21 cellular contexts compared by ENCODE assay signal in the genomic region with DNA sequence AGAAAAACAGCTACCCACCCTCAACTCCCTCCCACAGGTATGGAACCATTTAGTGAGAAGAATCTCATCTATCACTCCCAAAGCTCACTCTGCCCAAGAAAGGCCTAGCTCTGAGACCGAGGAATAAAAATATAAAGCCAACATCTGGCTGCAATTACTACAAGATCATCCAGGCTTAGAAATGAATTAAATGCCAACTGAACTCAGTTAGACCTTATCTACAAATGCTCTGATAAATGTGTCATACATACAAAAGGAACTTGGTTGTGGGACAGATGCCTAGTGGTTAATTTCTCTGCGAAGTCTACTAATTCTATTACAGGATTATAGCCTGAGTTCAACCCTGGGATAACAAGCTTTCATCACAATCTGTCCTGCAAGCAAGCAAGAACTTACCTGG. TPM values are rescaled to one million over a fixed set of nuclear protein-coding genes. Genes with fewer than 3 reads are reported as not detected.
DNase-seq lines count a peak whose midpoint lies in the region; ATAC-seq and TF ChIP-seq lines count a peak whose summit lies in the region.
"Had no signal": no experiment of that assay in that cellular context is flagged by ENCODE, and none has a peak within 500 bp of the region (broad histone marks: within the 10 kb centered on the region; RNA-seq: fewer than 3 reads in every experiment).

No MANE protein-coding gene starts in this region.

- H3K27ac ChIP-seq in CD4-positive, alpha-beta memory T cell (ENCODE audit: low read depth, low read length) = no peak overlapping the region
- H3K27ac ChIP-seq: PC-9, SJCRH30 had no signal

- in situ Hi-C loops in HAP-1 (cut with MboI; ENCODE audit: low sequenced_read_pairs) = no loop called here

- H3K4me3 Mint-ChIP-seq in CD4-positive, alpha-beta memory T cell = no peak overlapping the region
- H3K4me3 Mint-ChIP-seq in HFFc6 = no peak overlapping the region
- H3K4me3 Mint-ChIP-seq in dendritic cell treated with granulocyte-macrophage colony-stimulating factor and Interleukin-4, amounts not matched to agents 40 ng/mL and 50 ng/mL, for 4 days = no peak overlapping the region
- no peak overlapping the region for H3K4me3 Mint-ChIP-seq in naive thymus-derived CD8-positive, alpha-beta T cell
- H3K4me3 Mint-ChIP-seq: central memory CD8-positive, alpha-beta T cell; natural killer cell; T-helper 2 cell treated with Interferon-gamma antibody and Interleukin-4, amounts not matched to agents 5 μg/mL and 100 μg/mL, for 36 hours had no signal

- peaks cover 47% of the 10 kb centered on the region for H3K4me1 ChIP-seq in CD4-positive, alpha-beta memory T cell (ENCODE audit: insufficient read depth, low read length)
- H3K4me1 ChIP-seq in HAP-1 = no peaks in the 10 kb centered on the region; the same call in 1 of the 2 replicates

- no peaks in the 10 kb centered on the region for H3K27me3 Mint-ChIP-seq in CD4-positive, alpha-beta memory T cell
- H3K27me3 Mint-ChIP-seq in HFFc6 (ENCODE audit: insufficient read depth) = no peaks in the 10 kb centered on the region; the same call in 1 of the 2 replicates
- H3K27me3 Mint-ChIP-seq in dendritic cell treated with granulocyte-macrophage colony-stimulating factor and Interleukin-4, amounts not matched to agents 40 ng/mL and 50 ng/mL, for 4 days = no peaks in the 10 kb centered on the region
- H3K27me3 Mint-ChIP-seq in naive thymus-derived CD8-positive, alpha-beta T cell = no peaks in the 10 kb centered on the region
- H3K27me3 Mint-ChIP-seq: central memory CD8-positive, alpha-beta T cell had no signal

- no peak for ATAC-seq in naive thymus-derived CD8-positive, alpha-beta T cell
- no peak for ATAC-seq in GM19324 (IDR thresholded peaks at IDR 0.05; ENCODE audit: low FRiP score, unreplicated experiment)
- ATAC-seq: heart right ventricle, natural killer cell, upper lobe of right lung had no signal

- H3K27me3 ChIP-seq in CD4-positive, alpha-beta memory T cell (ENCODE audit: insufficient read depth, low read length) = no peaks in the 10 kb centered on the region
- H3K27me3 ChIP-seq in HAP-1 (ENCODE audit: low read depth) = no peaks in the 10 kb centered on the region
- H3K27me3 ChIP-seq: heart right ventricle, SJCRH30, stomach, upper lobe of right lung had no signal

- H3K4me3 ChIP-seq in CD4-positive, alpha-beta memory T cell (ENCODE audit: low read length in 2 of 2) = no peak overlapping the region
- H3K4me3 ChIP-seq in HAP-1 = no peak overlapping the region
- H3K4me3 ChIP-seq: heart right ventricle, PC-9, SJCRH30, stomach, upper lobe of right lung had no signal

- H3K36me3 Mint-ChIP-seq in CD4-positive, alpha-beta memory T cell = peaks cover 16 to 57% of the 10 kb centered on the region in 2 donors
- peaks cover 11% of the 10 kb centered on the region for H3K36me3 Mint-ChIP-seq in HFFc6 (ENCODE audit: low read depth)
- peaks cover 73% of the 10 kb centered on the region for H3K36me3 Mint-ChIP-seq in dendritic cell treated with granulocyte-macrophage colony-stimulating factor and Interleukin-4, amounts not matched to agents 40 ng/mL and 50 ng/mL, for 4 days (ENCODE audit: low read depth)
- H3K36me3 Mint-ChIP-seq in naive thymus-derived CD8-positive, alpha-beta T cell = peaks cover 0 to 40% (median 3%) of the 10 kb centered on the region in 3 donors

- intact Hi-C loops in CD4-positive, alpha-beta memory T cell (cut with micrococcal nuclease) = no loop called here
- intact Hi-C loops in dendritic cell treated with granulocyte-macrophage colony-stimulating factor and Interleukin-4, amounts not matched to agents 40 ng/mL and 50 ng/mL, for 4 days (cut with micrococcal nuclease) = no loop called here

- POLR2A ChIA-PET in CD4-positive, alpha-beta memory T cell (lab: Charles Lee; ENCODE audit: partially characterized antibody) = no interaction called here
- POLR2A ChIA-PET in naive thymus-derived CD8-positive, alpha-beta T cell (lab: Charles Lee) = interaction anchor here (0.6 to 2.1 kb wide), 2 partner anchors 17 to 24 kb away, joined by 4 to 7 read pairs; a partner anchor contains a TSS

- H3K4me1 Mint-ChIP-seq in CD4-positive, alpha-beta memory T cell = peaks cover 22 to 57% (median 42%) of the 10 kb centered on the region in 4 donors
- peaks cover 29% of the 10 kb centered on the region for H3K4me1 Mint-ChIP-seq in HFFc6 (ENCODE audit: low read depth)
- H3K4me1 Mint-ChIP-seq in dendritic cell treated with granulocyte-macrophage colony-stimulating factor and Interleukin-4, amounts not matched to agents 40 ng/mL and 50 ng/mL, for 4 days (ENCODE audit: low read depth) = peaks cover 47% of the 10 kb centered on the region
- peaks cover 24 to 58% (median 49%) of the 10 kb centered on the region in 4 donors for H3K4me1 Mint-ChIP-seq in naive thymus-derived CD8-positive, alpha-beta T cell

- DNase-seq in CD4-positive, alpha-beta memory T cell = no peak
- DNase-seq in HFFc6 = no peak
- no peak for DNase-seq in naive thymus-derived CD8-positive, alpha-beta T cell
- DNase-seq in NOMO-1 treated with dmso at 0.1 percent for 144 hours (lab: John Stamatoyannopoulos, UW; ENCODE audit: unreplicated experiment) = no peak
- no peak for DNase-seq in HAP-1 (ENCODE audit: low spot score in 2 of 2)
- DNase-seq: activated CD4-positive, CD25-positive, alpha-beta regulatory T cell; activated effector memory CD4-positive, alpha-beta T cell treated with Interleukin-2 at 50 U/mL for 16 hours; effector CD4-positive, alpha-beta T cell; GDM1; heart right ventricle; natural killer cell; NCI-H1436; NCI-H2171; PC-9; SJCRH30; stomach; upper lobe of right lung had no signal

- H3K36me3 ChIP-seq in CD4-positive, alpha-beta memory T cell (ENCODE audit: insufficient read depth, low read length) = peaks cover 29% of the 10 kb centered on the region
- peaks cover 24% of the 10 kb centered on the region for H3K36me3 ChIP-seq in HAP-1 (replicated peaks)

- no peaks in the 10 kb centered on the region for H3K9me3 Mint-ChIP-seq in CD4-positive, alpha-beta memory T cell
- no peaks in the 10 kb centered on the region for H3K9me3 Mint-ChIP-seq in HFFc6
- no peaks in the 10 kb centered on the region for H3K9me3 Mint-ChIP-seq in dendritic cell treated with granulocyte-macrophage colony-stimulating factor and Interleukin-4, amounts not matched to agents 40 ng/mL and 50 ng/mL, for 4 days
- H3K9me3 Mint-ChIP-seq in naive thymus-derived CD8-positive, alpha-beta T cell = no peaks in the 10 kb centered on the region
- H3K9me3 Mint-ChIP-seq: central memory CD8-positive, alpha-beta T cell; natural killer cell; T-helper 2 cell treated with Interferon-gamma antibody and Interleukin-4, amounts not matched to agents 5 μg/mL and 100 μg/mL, for 36 hours had no signal

- TF ChIP-seq CTCF in HFFc6 (IDR thresholded peaks at IDR 0.05) = no peak

- no peaks in the 10 kb centered on the region for H3K9me3 ChIP-seq in CD4-positive, alpha-beta memory T cell (ENCODE audit: control insufficient read depth in 1 of 2, low read length in 2 of 2)
- no peaks in the 10 kb centered on the region for H3K9me3 ChIP-seq in HAP-1
- H3K9me3 ChIP-seq: heart right ventricle, SJCRH30, stomach, upper lobe of right lung had no signal

- CTCF ChIA-PET in CD4-positive, alpha-beta memory T cell (lab: Charles Lee; ENCODE audit: partially characterized antibody) = interaction anchor here (1.3 kb wide), 1 partner anchor 54 kb away, joined by 3 read pairs; no protein-coding TSS in a partner anchor

- H3K27ac Mint-ChIP-seq in CD4-positive, alpha-beta memory T cell = peak overlapping the region; percentile 13 to 88 (median 44)
- H3K27ac Mint-ChIP-seq in HFFc6 = peak overlapping the region; percentile 34; the same call in 1 of the 2 replicates
- H3K27ac Mint-ChIP-seq in dendritic cell treated with granulocyte-macrophage colony-stimulating factor and Interleukin-4, amounts not matched to agents 40 ng/mL and 50 ng/mL, for 4 days = peak overlapping the region; percentile 85
- H3K27ac Mint-ChIP-seq in naive thymus-derived CD8-positive, alpha-beta T cell = peak overlapping the region in 6 of 10 donors; percentile 6 to 80 (median 56)

RNA-seq across cellular contexts. Expression of a gene that starts 6.7 kb away (rescaled TPM):
- total RNA-seq in CD4-positive, alpha-beta memory T cell = 10 to 100 TPM; 52.6 to 58.3 TPM
- polyA plus RNA-seq in CD4-positive, alpha-beta memory T cell = 100 to 1,000 TPM in 1 of 2 donors, 10 to 100 TPM in 1; 98.2 to 164 TPM
- total RNA-seq in HFFc6 (2021; fragmentation: NEBNext Ultra II Directional; extraction: Animal tissue kit (Norgen Biotek cat#: 25700)) = 100 to 1,000 TPM in 3 of 6 experiments, 10 to 100 TPM in 3; 90.5 to 123 (median 103) TPM
- 10 to 100 TPM; 51.9 to 58.8 TPM for total RNA-seq in naive thymus-derived CD8-positive, alpha-beta T cell
- polyA plus RNA-seq in naive thymus-derived CD8-positive, alpha-beta T cell = 10 to 100 TPM; 71.6 to 91.8 (median 73.2) TPM

RNA-seq across cellular contexts. Expression of a gene that starts 15.6 kb away (rescaled TPM):
- 10 to 100 TPM; 48.6 to 51.8 TPM for total RNA-seq in CD4-positive, alpha-beta memory T cell
- polyA plus RNA-seq in CD4-positive, alpha-beta memory T cell = 10 to 100 TPM; 52.0 to 81.9 TPM
- 100 to 1,000 TPM in 1 of 6 experiments, 10 to 100 TPM in 5; 73.4 to 100 (median 76.4) TPM for total RNA-seq in HFFc6 (2021; fragmentation: NEBNext Ultra II Directional; extraction: Animal tissue kit (Norgen Biotek cat#: 25700))
- 10 to 100 TPM; 51.1 to 52.3 TPM for total RNA-seq in naive thymus-derived CD8-positive, alpha-beta T cell
- 10 to 100 TPM; 57.4 to 60.5 (median 60.1) TPM for polyA plus RNA-seq in naive thymus-derived CD8-positive, alpha-beta T cell

RNA-seq across cellular contexts. Expression of a gene that starts 24.4 kb away (rescaled TPM):
- total RNA-seq in CD4-positive, alpha-beta memory T cell = 10 to 100 TPM; 24.2 to 27.1 TPM
- polyA plus RNA-seq in CD4-positive, alpha-beta memory T cell = 10 to 100 TPM; 24.5 to 27.1 TPM
- 10 to 100 TPM; 19.8 to 28.6 (median 23.5) TPM for total RNA-seq in HFFc6 (2021; fragmentation: NEBNext Ultra II Directional; extraction: Animal tissue kit (Norgen Biotek cat#: 25700))
- total RNA-seq in naive thymus-derived CD8-positive, alpha-beta T cell = 10 to 100 TPM; 23.0 to 25.4 TPM
- polyA plus RNA-seq in naive thymus-derived CD8-positive, alpha-beta T cell = 10 to 100 TPM; 12.5 to 16.5 (median 15.1) TPM

RNA-seq across cellular contexts. Expression of a gene that starts 55.7 kb away (rescaled TPM):
- total RNA-seq in CD4-positive, alpha-beta memory T cell = 10 to 100 TPM; 69.3 to 70.3 TPM
- polyA plus RNA-seq in CD4-positive, alpha-beta memory T cell = 10 to 100 TPM; 53.9 to 71.2 TPM
- 10 to 100 TPM; 38.6 to 50.6 (median 45.1) TPM for total RNA-seq in HFFc6 (2021; fragmentation: NEBNext Ultra II Directional; extraction: Animal tissue kit (Norgen Biotek cat#: 25700))
- total RNA-seq in naive thymus-derived CD8-positive, alpha-beta T cell = 10 to 100 TPM; 85.4 to 92.0 TPM
- polyA plus RNA-seq in naive thymus-derived CD8-positive, alpha-beta T cell = 10 to 100 TPM; 46.2 to 53.6 (median 47.4) TPM

Comparison
In these comparisons a context has a peak if more than half of its experiments do, and no peak if none do; other contexts are left out.
1. H3K27ac Mint-ChIP-seq: peak in every context shown above with its lines; median percentile 85 in dendritic cell treated with granulocyte-macrophage colony-stimulating factor and Interleukin-4, amounts not matched to agents 40 ng/mL and 50 ng/mL, for 4 days; 56 in naive thymus-derived CD8-positive, alpha-beta T cell; 44 in CD4-positive, alpha-beta memory T cell; 34 in HFFc6.